Comparison of ENCODE assay signal across 8 cellular contexts in the genomic region with DNA sequence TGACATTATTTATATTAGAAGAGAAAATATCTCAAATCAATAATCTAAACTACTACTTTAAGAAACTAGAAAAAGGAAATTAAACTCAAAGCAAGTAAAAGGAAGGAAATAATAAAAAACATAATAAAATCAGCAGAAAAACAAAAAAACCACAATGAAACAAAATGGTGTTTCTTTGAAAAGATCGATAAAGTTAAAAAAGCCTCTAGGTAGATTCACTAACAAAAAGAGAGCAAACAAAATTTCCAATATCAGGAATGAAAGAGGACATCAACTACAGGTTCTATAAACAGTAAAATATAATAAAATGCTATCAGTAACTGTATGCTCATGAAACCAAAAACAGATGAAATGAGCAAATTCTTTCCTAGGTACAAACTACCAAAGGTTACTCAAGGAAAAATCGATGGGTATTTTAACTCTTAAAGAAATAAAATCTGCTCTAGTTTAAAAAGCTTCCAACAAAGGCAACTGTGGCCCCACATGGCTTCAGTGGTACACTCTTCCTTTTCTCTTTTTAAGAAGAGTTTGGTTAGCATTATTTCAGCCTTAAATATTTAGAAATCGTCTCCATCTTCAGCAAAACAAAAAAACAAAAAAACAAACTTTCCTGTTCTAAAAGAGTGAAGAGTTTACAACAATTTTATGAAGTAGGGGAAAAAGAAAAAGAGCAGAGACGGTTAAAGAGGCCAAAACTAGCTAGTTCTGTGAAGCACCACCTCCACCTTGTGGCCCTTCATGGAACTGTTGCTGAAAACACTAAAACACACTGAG.
DNase-seq lines count a peak whose midpoint lies in the region; ATAC-seq, FAIRE-seq and TF ChIP-seq lines count a peak whose summit lies in the region.

No MANE protein-coding gene starts in this region.

- ATAC-seq in WTC11 = peak; percentile 80
- no peak for ATAC-seq in GM18867 (IDR thresholded peaks at IDR 0.05; ENCODE audit: unreplicated experiment)

- H3K27me3 Mint-ChIP-seq in WTC11 (ENCODE audit: low read depth) = no peaks in the 10 kb centered on the region

- H3K4me3 ChIP-seq in bronchial epithelial cell (ENCODE audit: low read depth, low read length) (no peak overlapping the region), kidney epithelial cell (ENCODE audit: low read depth, low read length) (no peak overlapping the region)

- peaks cover 6% of the 10 kb centered on the region for H3K4me1 Mint-ChIP-seq in WTC11

- no peaks in the 10 kb centered on the region for H3K27me3 ChIP-seq in bronchial epithelial cell (ENCODE audit: control insufficient read depth, insufficient read depth, low read length)
- H3K27me3 ChIP-seq in kidney epithelial cell (ENCODE audit: control insufficient read depth, insufficient read depth, low read length) = no peaks in the 10 kb centered on the region

- peak overlapping the region; percentile 48; the same call in 1 of the 2 replicates for H3K27ac Mint-ChIP-seq in WTC11

- POLR2A ChIA-PET in WTC11 (lab: Charles Lee) = interaction anchor here (0.6 kb wide), 1 partner anchor 478 kb away, joined by 3 read pairs; no protein-coding TSS in a partner anchor

- H3K36me3 ChIP-seq in bronchial epithelial cell (ENCODE audit: control insufficient read depth, insufficient read depth, low read length) (no peaks in the 10 kb centered on the region), kidney epithelial cell (ENCODE audit: control insufficient read depth, insufficient read depth, low read length) (no peaks in the 10 kb centered on the region)

- H3K9me3 Mint-ChIP-seq in WTC11 = no peaks in the 10 kb centered on the region

- peaks cover 14% of the 10 kb centered on the region for H3K36me3 Mint-ChIP-seq in WTC11

- peak; percentile 7 for FAIRE-seq in bronchial epithelial cell (lab: Jason Lieb, UNC)

- TF ChIP-seq CTCF in WTC11 (IDR thresholded peaks at IDR 0.05) (peak; percentile 83), bronchial epithelial cell (IDR thresholded peaks at IDR 0.05; ENCODE audit: insufficient read depth, low read length, severe bottlenecking) (peak; percentile 85), kidney epithelial cell (IDR thresholded peaks at IDR 0.05; ENCODE audit: insufficient read depth, low read length, poor library complexity, severe bottlenecking) (peak; percentile 88)

- DNase-seq in SHP77 (lab: John Stamatoyannopoulos, UW) (peak; percentile 30), SHP77 treated with DMSO at 0.1 percent for 48 hours (lab: John Stamatoyannopoulos, UW) (no peak), NCI-H2107 (lab: John Stamatoyannopoulos, UW) (peak; percentile 42), WTC11 (ENCODE audit: low spot score) (peak; percentile 78), bronchial epithelial cell (ENCODE audit: low read depth) (peak; percentile 56), kidney epithelial cell (ENCODE audit: low read depth) (no peak)
- DNase-seq in stimulated activated CD4-positive, alpha-beta T cell treated with anti-CD3 and anti-CD28 coated beads, Interleukin-4, amount 100 ng/mL, for 4 hours = peak; percentile 55 to 57

- CTCF ChIA-PET in WTC11 (lab: Charles Lee) = interaction anchor here (0.6 to 4.2 kb wide), 21 partner anchors 10 to 1180 kb away, joined by 3 to 39 read pairs (median 4); a partner anchor contains a TSS

- no peak overlapping the region for H3K4me3 Mint-ChIP-seq in WTC11

TF ChIP-seq in WTC11, 78 proteins besides CTCF, POLR2A, EP300 and RAD21 (continues in another document):
- TF ChIP-seq FOXP1 (CRISPR knock-in tag; IDR thresholded peaks at IDR 0.05; ENCODE audit: borderline replicate concordance) (no peak), EMX1 (CRISPR knock-in tag; IDR thresholded peaks at IDR 0.05) (no peak), ATF1 (CRISPR knock-in tag; IDR thresholded peaks at IDR 0.05) (no peak)
- TF ChIP-seq, protein P1, sequence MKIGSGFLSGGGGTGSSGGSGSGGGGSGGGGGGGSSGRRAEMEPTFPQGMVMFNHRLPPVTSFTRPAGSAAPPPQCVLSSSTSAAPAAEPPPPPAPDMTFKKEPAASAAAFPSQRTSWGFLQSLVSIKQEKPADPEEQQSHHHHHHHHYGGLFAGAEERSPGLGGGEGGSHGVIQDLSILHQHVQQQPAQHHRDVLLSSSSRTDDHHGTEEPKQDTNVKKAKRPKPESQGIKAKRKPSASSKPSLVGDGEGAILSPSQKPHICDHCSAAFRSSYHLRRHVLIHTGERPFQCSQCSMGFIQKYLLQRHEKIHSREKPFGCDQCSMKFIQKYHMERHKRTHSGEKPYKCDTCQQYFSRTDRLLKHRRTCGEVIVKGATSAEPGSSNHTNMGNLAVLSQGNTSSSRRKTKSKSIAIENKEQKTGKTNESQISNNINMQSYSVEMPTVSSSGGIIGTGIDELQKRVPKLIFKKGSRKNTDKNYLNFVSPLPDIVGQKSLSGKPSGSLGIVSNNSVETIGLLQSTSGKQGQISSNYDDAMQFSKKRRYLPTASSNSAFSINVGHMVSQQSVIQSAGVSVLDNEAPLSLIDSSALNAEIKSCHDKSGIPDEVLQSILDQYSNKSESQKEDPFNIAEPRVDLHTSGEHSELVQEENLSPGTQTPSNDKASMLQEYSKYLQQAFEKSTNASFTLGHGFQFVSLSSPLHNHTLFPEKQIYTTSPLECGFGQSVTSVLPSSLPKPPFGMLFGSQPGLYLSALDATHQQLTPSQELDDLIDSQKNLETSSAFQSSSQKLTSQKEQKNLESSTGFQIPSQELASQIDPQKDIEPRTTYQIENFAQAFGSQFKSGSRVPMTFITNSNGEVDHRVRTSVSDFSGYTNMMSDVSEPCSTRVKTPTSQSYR (CRISPR knock-in tag; IDR thresholded peaks at IDR 0.05) = no peak
- TF ChIP-seq, protein P2, sequence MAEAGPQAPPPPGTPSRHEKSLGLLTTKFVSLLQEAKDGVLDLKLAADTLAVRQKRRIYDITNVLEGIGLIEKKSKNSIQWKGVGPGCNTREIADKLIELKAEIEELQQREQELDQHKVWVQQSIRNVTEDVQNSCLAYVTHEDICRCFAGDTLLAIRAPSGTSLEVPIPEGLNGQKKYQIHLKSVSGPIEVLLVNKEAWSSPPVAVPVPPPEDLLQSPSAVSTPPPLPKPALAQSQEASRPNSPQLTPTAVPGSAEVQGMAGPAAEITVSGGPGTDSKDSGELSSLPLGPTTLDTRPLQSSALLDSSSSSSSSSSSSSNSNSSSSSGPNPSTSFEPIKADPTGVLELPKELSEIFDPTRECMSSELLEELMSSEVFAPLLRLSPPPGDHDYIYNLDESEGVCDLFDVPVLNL (CRISPR knock-in tag; IDR thresholded peaks at IDR 0.05; ENCODE audit: borderline replicate concordance, low read depth) = no peak
- TF ChIP-seq, protein P3, sequence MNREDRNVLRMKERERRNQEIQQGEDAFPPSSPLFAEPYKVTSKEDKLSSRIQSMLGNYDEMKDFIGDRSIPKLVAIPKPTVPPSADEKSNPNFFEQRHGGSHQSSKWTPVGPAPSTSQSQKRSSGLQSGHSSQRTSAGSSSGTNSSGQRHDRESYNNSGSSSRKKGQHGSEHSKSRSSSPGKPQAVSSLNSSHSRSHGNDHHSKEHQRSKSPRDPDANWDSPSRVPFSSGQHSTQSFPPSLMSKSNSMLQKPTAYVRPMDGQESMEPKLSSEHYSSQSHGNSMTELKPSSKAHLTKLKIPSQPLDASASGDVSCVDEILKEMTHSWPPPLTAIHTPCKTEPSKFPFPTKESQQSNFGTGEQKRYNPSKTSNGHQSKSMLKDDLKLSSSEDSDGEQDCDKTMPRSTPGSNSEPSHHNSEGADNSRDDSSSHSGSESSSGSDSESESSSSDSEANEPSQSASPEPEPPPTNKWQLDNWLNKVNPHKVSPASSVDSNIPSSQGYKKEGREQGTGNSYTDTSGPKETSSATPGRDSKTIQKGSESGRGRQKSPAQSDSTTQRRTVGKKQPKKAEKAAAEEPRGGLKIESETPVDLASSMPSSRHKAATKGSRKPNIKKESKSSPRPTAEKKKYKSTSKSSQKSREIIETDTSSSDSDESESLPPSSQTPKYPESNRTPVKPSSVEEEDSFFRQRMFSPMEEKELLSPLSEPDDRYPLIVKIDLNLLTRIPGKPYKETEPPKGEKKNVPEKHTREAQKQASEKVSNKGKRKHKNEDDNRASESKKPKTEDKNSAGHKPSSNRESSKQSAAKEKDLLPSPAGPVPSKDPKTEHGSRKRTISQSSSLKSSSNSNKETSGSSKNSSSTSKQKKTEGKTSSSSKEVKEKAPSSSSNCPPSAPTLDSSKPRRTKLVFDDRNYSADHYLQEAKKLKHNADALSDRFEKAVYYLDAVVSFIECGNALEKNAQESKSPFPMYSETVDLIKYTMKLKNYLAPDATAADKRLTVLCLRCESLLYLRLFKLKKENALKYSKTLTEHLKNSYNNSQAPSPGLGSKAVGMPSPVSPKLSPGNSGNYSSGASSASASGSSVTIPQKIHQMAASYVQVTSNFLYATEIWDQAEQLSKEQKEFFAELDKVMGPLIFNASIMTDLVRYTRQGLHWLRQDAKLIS (CRISPR knock-in tag; IDR thresholded peaks at IDR 0.05; ENCODE audit: borderline replicate concordance) = no peak
- TF ChIP-seq, protein P4, sequence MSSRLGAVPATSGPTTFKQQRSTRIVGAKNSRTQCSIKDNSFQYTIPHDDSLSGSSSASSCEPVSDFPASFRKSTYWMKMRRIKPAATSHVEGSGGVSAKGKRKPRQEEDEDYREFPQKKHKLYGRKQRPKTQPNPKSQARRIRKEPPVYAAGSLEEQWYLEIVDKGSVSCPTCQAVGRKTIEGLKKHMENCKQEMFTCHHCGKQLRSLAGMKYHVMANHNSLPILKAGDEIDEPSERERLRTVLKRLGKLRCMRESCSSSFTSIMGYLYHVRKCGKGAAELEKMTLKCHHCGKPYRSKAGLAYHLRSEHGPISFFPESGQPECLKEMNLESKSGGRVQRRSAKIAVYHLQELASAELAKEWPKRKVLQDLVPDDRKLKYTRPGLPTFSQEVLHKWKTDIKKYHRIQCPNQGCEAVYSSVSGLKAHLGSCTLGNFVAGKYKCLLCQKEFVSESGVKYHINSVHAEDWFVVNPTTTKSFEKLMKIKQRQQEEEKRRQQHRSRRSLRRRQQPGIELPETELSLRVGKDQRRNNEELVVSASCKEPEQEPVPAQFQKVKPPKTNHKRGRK (CRISPR knock-in tag; IDR thresholded peaks at IDR 0.05; ENCODE audit: borderline replicate concordance) = no peak
- TF ChIP-seq, protein P5, sequence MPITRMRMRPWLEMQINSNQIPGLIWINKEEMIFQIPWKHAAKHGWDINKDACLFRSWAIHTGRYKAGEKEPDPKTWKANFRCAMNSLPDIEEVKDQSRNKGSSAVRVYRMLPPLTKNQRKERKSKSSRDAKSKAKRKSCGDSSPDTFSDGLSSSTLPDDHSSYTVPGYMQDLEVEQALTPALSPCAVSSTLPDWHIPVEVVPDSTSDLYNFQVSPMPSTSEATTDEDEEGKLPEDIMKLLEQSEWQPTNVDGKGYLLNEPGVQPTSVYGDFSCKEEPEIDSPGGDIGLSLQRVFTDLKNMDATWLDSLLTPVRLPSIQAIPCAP (CRISPR knock-in tag; IDR thresholded peaks at IDR 0.05) = no peak

Comparison
In these comparisons a context has a peak if more than half of its experiments do, and no peak if none do; other contexts are left out.
1. DNase-seq: peak in SHP77 (2 of 2), NCI-H2107 (single experiment), WTC11 (single experiment), bronchial epithelial cell (single experiment) and stimulated activated CD4-positive, alpha-beta T cell treated with anti-CD3 and anti-CD28 coated beads, Interleukin-4, amount 100 ng/mL, for 4 hours (2 of 2); none in SHP77 treated with DMSO at 0.1 percent for 48 hours (single experiment) and kidney epithelial cell (single experiment).
2. Peak in every context shown above with its lines, with median percentiles within 50 percentile points of each other: CTCF ChIP-seq.